ENCODE assay signal across 10 cellular contexts in the genomic region with DNA sequence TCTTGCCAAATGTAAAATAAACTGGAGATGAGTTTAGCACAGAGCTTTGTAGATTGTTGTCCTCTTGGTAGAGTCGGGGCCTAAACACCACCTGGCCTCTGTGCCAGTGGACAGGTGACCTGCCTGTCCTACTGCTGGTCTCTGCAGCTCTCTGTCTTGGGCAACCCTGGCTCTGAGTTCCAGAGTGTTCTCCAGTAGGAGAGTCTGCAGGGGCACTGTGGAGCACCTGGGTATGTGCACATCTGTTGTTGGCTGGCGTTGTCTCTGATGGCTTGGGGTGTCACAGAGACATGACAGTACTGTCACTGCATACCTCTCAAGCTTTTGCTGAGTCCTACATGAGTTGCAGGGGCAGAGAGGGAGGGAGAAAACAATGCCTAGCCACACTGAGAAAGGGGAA.
"Had no signal": no experiment of that assay in that cellular context is flagged by ENCODE, and none has a peak within 500 bp of the region (broad histone marks: within the 10 kb centered on the region; RNA-seq: fewer than 3 reads in every experiment).

No MANE protein-coding gene starts in this region.

- H3K9me3 ChIP-seq: esophagus muscularis mucosa, ovary, upper lobe of left lung had no signal

- DNase-seq: activated naive CD4-positive, alpha-beta T cell treated with anti-CD3 and anti-CD28 coated beads, Interleukin-2, amount 10 ng/mL, durations not matched to agents 7 days and 5 days; cerebellar nuclear complex; dermis blood vessel endothelial cell; glutamatergic neuron; mesenchymal stem cell; ovary had no signal

- H3K27me3 ChIP-seq: esophagus muscularis mucosa, ovary, upper lobe of left lung had no signal

- H3K27ac ChIP-seq: esophagus muscularis mucosa, ovary, upper lobe of left lung had no signal

- H3K36me3 ChIP-seq: esophagus muscularis mucosa, ovary, upper lobe of left lung had no signal

- H3K4me3 ChIP-seq: esophagus muscularis mucosa, ovary, skin epidermis, upper lobe of left lung had no signal

- ATAC-seq: activated CD4-positive, CD25-positive, alpha-beta regulatory T cell treated with anti-CD3 and anti-CD28 coated beads, Interleukin-2, amount 50 U/mL, for 24 hours had no signal
